8 cellular contexts compared by ENCODE assay signal in genomic region chr18:21194871-21195771, GRCh38. TPM values are rescaled to one million over a fixed set of nuclear protein-coding genes. Genes with fewer than 3 reads are reported as not detected.
DNase-seq lines count a peak whose midpoint lies in the region; ATAC-seq, FAIRE-seq and TF ChIP-seq lines count a peak whose summit lies in the region.

No MANE protein-coding gene starts in this region.

- TF ChIP-seq CTCF in natural killer cell (IDR thresholded peaks at IDR 0.05) (peak; percentile 72), glutamatergic neuron (IDR thresholded peaks at IDR 0.05; ENCODE audit: partially characterized antibody, unreplicated experiment) (peak; percentile 72), spleen (IDR thresholded peaks at IDR 0.05 in 8 of 11, conservative IDR thresholded peaks at IDR 0.05 in 3 of 11) (peak; percentile 21 to 76 (median 68))

- H3K9me3 Mint-ChIP-seq in natural killer cell (no peaks in the 10 kb centered on the region), glutamatergic neuron (ENCODE audit: unreplicated experiment) (peaks cover 1% of the 10 kb centered on the region)
- no peaks in the 10 kb centered on the region for H3K9me3 Mint-ChIP-seq in natural killer cell treated with Interleukin-12 subunit alpha and Interleukin-12 subunit beta and Interleukin-15 and Interleukin-18, amount 100 ng/mL, for 72 hours

- no peaks in the 10 kb centered on the region for H3K36me3 ChIP-seq in spleen

- no peak for TF ChIP-seq POLR2A in spleen (IDR thresholded peaks at IDR 0.05)

- H3K27ac Mint-ChIP-seq in natural killer cell (no peak overlapping the region), glutamatergic neuron (ENCODE audit: unreplicated experiment) (no peak overlapping the region)
- no peak overlapping the region for H3K27ac Mint-ChIP-seq in natural killer cell treated with Interleukin-12 subunit alpha and Interleukin-12 subunit beta and Interleukin-15 and Interleukin-18, amount 100 ng/mL, for 72 hours

- H3K4me3 Mint-ChIP-seq in natural killer cell (no peak overlapping the region), glutamatergic neuron (ENCODE audit: unreplicated experiment) (no peak overlapping the region)
- H3K4me3 Mint-ChIP-seq in natural killer cell treated with Interleukin-12 subunit alpha and Interleukin-12 subunit beta and Interleukin-15 and Interleukin-18, amount 100 ng/mL, for 72 hours: no peak overlapping the region

- no peaks in the 10 kb centered on the region for H3K9me3 ChIP-seq in spleen

- no peak overlapping the region for H3K4me3 ChIP-seq in spleen

- peak; percentile 95 for FAIRE-seq in TTC549 (lab: Jason Lieb, UNC)

- H3K27me3 ChIP-seq in spleen (replicated peaks in 1 of 7): peaks cover 0 to 22% (median 0%) of the 10 kb centered on the region in 7 donors

- ATAC-seq in natural killer cell (no peak), GM18873 (IDR thresholded peaks at IDR 0.05; ENCODE audit: low FRiP score, unreplicated experiment) (no peak)
- no peak for ATAC-seq in natural killer cell treated with Interleukin-12 subunit alpha and Interleukin-12 subunit beta and Interleukin-15 and Interleukin-18, amount 100 ng/mL, for 72 hours

- DNase-seq in natural killer cell (no peak), NAMALWA (ENCODE audit: low spot score) (peak; percentile 68), glutamatergic neuron (no peak), spleen (no peak)
- DNase-seq in natural killer cell treated with Interleukin-12 subunit alpha and Interleukin-12 subunit beta and Interleukin-15 and Interleukin-18, amount 100 ng/mL, for 72 hours (ENCODE audit: low spot score): no peak
- no peak for DNase-seq in activated CD4-positive, alpha-beta T cell treated with anti-CD3 and anti-CD28 coated beads for 48 hours

- H3K36me3 Mint-ChIP-seq in natural killer cell (no peaks in the 10 kb centered on the region), glutamatergic neuron (ENCODE audit: unreplicated experiment) (no peaks in the 10 kb centered on the region)
- H3K36me3 Mint-ChIP-seq in natural killer cell treated with Interleukin-12 subunit alpha and Interleukin-12 subunit beta and Interleukin-15 and Interleukin-18, amount 100 ng/mL, for 72 hours: no peaks in the 10 kb centered on the region

- intact Hi-C loops in natural killer cell (cut with micrococcal nuclease) (no loop called here), spleen (cut with DNase I; ENCODE audit: low total_unique reads) (loop anchor here (5.0 kb wide), 2 partner anchors 247 to 762 kb away; no protein-coding TSS in a partner anchor)

- WGBS in spleen, 5 donors: 18 to 25% (median 20%) methylated on average over 4 of the region's 4 CpGs

- peaks cover 0 to 3% (median 0%) of the 10 kb centered on the region in 6 donors for H3K4me1 ChIP-seq in spleen

- H3K4me1 Mint-ChIP-seq in natural killer cell: no peaks in the 10 kb centered on the region
- no peaks in the 10 kb centered on the region for H3K4me1 Mint-ChIP-seq in natural killer cell treated with Interleukin-12 subunit alpha and Interleukin-12 subunit beta and Interleukin-15 and Interleukin-18, amount 100 ng/mL, for 72 hours (ENCODE audit: low read depth in 2 of 2)
- no peaks in the 10 kb centered on the region for H3K4me1 Mint-ChIP-seq in glutamatergic neuron (ENCODE audit: low read depth, unreplicated experiment)

- H3K27ac ChIP-seq in spleen: no peak overlapping the region

- peaks cover 9 to 24% of the 10 kb centered on the region in 2 donors for H3K27me3 Mint-ChIP-seq in natural killer cell (ENCODE audit: low read depth in 2 of 2)
- H3K27me3 Mint-ChIP-seq in natural killer cell treated with Interleukin-12 subunit alpha and Interleukin-12 subunit beta and Interleukin-15 and Interleukin-18, amount 100 ng/mL, for 72 hours: peaks cover 14 to 26% of the 10 kb centered on the region in 2 donors
- H3K27me3 Mint-ChIP-seq in glutamatergic neuron (ENCODE audit: unreplicated experiment): peaks cover 3% of the 10 kb centered on the region

RNA-seq across cellular contexts. Expression of gene GREB1L, which starts 46.9 kb away (rescaled TPM):
- total RNA-seq in natural killer cell: not detected
- not detected for total RNA-seq in natural killer cell treated with Interleukin-12 subunit alpha and Interleukin-12 subunit beta and Interleukin-15 and Interleukin-18, amount 100 ng/mL, for 72 hours
- 154 TPM for total RNA-seq in glutamatergic neuron (ENCODE audit: unreplicated experiment)
- total RNA-seq in spleen: under 1 TPM; 0.28 to 0.79 (median 0.69) TPM
- polyA plus RNA-seq in spleen: under 1 TPM; under 0.01 to 0.13 (median 0.07) TPM

Comparison
In these comparisons a context has a peak if more than half of its experiments do, and no peak if none do; other contexts are left out.
1. RNA of gene GREB1L, which starts 46.9 kb away (total RNA-seq): 154 TPM in glutamatergic neuron (single experiment); 0.28 to 0.79 TPM in spleen, not detected in natural killer cell and not detected in natural killer cell treated with Interleukin-12 subunit alpha and Interleukin-12 subunit beta and Interleukin-15 and Interleukin-18, amount 100 ng/mL, for 72 hours; every median in the first group is over 10 times any median in the second.
2. Peak in every context shown above with its lines, with median percentiles within 50 percentile points of each other: CTCF ChIP-seq.